Comparison of ENCODE assay signal across 1 cellular context in the genomic region with DNA sequence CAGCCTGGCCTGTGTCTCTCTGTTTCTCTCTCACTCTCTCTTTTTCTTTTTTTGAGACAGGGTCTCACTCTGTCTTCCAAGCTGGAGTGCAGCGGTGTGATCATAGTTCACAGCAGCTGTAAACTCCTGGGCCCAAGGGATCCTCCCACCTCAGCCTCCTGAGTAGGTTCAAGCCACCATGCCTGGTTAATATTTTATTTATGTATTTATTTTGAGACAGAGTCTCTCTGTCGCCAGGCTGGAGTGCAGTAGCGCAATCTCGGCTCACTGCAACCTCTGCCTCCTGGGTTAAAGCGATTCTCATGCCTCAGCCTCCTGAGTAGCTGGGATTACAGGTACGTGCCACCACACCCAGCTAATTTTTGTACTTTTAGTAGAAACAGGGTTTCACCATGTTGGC.
TF ChIP-seq lines count a peak whose summit lies in the region.
"Not testable (repeated sequence)": the region's sequence is repeated elsewhere in the genome, so short reads cannot be mapped to it uniquely, and the experiment has no call there.

No MANE protein-coding gene starts in this region.

TF ChIP-seq in HepG2, 621 proteins besides CTCF, POLR2A, EP300 and RAD21 (continued from another document):
- TF ChIP-seq FOXP1 (IDR thresholded peaks at IDR 0.05), result not testable (repeated sequence)
- TF ChIP-seq FOXP1 (CRISPR knock-in tag; IDR thresholded peaks at IDR 0.05) (0 out of 2 replicates have a peak, but pooled peaks have one; percentile 20), KDM2A (CRISPR knock-in tag; IDR thresholded peaks at IDR 0.05; ENCODE audit: borderline replicate concordance, low read depth) (0 out of 2 replicates have a peak, but pooled peaks have one; percentile 32), MTA1 (CRISPR knock-in tag; IDR thresholded peaks at IDR 0.05; ENCODE audit: borderline replicate concordance) (peak; percentile 29; the same call in 1 of the 2 replicates), ZNF724P (CRISPR knock-in tag; IDR thresholded peaks at IDR 0.05; ENCODE audit: borderline replicate concordance) (0 out of 2 replicates have a peak, but pooled peaks have one; percentile 11), ZNF543 (CRISPR knock-in tag; IDR thresholded peaks at IDR 0.05) (0 out of 2 replicates have a peak, but pooled peaks have one; percentile 51), DMAP1 (CRISPR knock-in tag; IDR thresholded peaks at IDR 0.05) (peak; percentile 16; the same call in 1 of the 2 replicates), RCOR2 (CRISPR knock-in tag; IDR thresholded peaks at IDR 0.05) (peak; percentile 72; the same call in 1 of the 2 replicates), ZMYM2 (CRISPR knock-in tag; IDR thresholded peaks at IDR 0.05) (0 out of 2 replicates have a peak, but pooled peaks have one; percentile 25), HNF4A (CRISPR knock-in tag; IDR thresholded peaks at IDR 0.05) (peak; percentile 57)
- TF ChIP-seq, protein P1, sequence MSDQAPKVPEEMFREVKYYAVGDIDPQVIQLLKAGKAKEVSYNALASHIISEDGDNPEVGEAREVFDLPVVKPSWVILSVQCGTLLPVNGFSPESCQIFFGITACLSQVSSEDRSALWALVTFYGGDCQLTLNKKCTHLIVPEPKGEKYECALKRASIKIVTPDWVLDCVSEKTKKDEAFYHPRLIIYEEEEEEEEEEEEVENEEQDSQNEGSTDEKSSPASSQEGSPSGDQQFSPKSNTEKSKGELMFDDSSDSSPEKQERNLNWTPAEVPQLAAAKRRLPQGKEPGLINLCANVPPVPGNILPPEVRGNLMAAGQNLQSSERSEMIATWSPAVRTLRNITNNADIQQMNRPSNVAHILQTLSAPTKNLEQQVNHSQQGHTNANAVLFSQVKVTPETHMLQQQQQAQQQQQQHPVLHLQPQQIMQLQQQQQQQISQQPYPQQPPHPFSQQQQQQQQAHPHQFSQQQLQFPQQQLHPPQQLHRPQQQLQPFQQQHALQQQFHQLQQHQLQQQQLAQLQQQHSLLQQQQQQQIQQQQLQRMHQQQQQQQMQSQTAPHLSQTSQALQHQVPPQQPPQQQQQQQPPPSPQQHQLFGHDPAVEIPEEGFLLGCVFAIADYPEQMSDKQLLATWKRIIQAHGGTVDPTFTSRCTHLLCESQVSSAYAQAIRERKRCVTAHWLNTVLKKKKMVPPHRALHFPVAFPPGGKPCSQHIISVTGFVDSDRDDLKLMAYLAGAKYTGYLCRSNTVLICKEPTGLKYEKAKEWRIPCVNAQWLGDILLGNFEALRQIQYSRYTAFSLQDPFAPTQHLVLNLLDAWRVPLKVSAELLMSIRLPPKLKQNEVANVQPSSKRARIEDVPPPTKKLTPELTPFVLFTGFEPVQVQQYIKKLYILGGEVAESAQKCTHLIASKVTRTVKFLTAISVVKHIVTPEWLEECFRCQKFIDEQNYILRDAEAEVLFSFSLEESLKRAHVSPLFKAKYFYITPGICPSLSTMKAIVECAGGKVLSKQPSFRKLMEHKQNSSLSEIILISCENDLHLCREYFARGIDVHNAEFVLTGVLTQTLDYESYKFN (CRISPR knock-in tag; conservative IDR thresholded peaks at IDR 0.05), result peak; percentile 63; the same call in 1 of the 2 replicates
- TF ChIP-seq, protein P2, sequence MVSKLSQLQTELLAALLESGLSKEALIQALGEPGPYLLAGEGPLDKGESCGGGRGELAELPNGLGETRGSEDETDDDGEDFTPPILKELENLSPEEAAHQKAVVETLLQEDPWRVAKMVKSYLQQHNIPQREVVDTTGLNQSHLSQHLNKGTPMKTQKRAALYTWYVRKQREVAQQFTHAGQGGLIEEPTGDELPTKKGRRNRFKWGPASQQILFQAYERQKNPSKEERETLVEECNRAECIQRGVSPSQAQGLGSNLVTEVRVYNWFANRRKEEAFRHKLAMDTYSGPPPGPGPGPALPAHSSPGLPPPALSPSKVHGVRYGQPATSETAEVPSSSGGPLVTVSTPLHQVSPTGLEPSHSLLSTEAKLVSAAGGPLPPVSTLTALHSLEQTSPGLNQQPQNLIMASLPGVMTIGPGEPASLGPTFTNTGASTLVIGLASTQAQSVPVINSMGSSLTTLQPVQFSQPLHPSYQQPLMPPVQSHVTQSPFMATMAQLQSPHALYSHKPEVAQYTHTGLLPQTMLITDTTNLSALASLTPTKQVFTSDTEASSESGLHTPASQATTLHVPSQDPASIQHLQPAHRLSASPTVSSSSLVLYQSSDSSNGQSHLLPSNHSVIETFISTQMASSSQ (IDR thresholded peaks at IDR 0.05; ENCODE audit: low read depth), result not testable (repeated sequence)
- TF ChIP-seq, protein P2 (CRISPR knock-in tag; IDR thresholded peaks at IDR 0.05; ENCODE audit: borderline replicate concordance), result peak; percentile 81
- TF ChIP-seq, protein P3, sequence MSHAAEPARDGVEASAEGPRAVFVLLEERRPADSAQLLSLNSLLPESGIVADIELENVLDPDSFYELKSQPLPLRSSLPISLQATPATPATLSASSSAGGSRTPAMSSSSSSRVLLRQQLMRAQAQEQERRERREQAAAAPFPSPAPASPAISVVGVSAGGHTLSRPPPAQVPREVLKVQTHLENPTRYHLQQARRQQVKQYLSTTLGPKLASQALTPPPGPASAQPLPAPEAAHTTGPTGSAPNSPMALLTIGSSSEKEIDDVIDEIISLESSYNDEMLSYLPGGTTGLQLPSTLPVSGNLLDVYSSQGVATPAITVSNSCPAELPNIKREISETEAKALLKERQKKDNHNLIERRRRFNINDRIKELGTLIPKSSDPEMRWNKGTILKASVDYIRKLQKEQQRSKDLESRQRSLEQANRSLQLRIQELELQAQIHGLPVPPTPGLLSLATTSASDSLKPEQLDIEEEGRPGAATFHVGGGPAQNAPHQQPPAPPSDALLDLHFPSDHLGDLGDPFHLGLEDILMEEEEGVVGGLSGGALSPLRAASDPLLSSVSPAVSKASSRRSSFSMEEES (CRISPR knock-in tag; IDR thresholded peaks at IDR 0.05), result 0 out of 2 replicates have a peak, but pooled peaks have one; percentile 13
- TF ChIP-seq, protein P4, sequence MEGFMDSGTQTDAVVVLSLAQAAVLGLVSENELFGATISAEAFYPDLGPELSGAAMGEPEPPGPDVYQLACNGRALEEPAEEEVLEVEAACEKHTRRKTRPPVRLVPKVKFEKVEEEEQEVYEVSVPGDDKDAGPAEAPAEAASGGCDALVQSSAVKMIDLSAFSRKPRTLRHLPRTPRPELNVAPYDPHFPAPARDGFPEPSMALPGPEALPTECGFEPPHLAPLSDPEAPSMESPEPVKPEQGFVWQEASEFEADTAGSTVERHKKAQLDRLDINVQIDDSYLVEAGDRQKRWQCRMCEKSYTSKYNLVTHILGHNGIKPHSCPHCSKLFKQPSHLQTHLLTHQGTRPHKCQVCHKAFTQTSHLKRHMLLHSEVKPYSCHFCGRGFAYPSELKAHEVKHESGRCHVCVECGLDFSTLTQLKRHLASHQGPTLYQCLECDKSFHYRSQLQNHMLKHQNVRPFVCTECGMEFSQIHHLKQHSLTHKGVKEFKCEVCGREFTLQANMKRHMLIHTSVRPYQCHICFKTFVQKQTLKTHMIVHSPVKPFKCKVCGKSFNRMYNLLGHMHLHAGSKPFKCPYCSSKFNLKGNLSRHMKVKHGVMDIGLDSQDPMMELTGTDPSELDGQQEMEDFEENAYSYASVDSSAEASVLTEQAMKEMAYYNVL (CRISPR knock-in tag; IDR thresholded peaks at IDR 0.05; ENCODE audit: borderline replicate concordance), result 0 out of 2 replicates have a peak, but pooled peaks have one; percentile 34
- TF ChIP-seq, protein P5, sequence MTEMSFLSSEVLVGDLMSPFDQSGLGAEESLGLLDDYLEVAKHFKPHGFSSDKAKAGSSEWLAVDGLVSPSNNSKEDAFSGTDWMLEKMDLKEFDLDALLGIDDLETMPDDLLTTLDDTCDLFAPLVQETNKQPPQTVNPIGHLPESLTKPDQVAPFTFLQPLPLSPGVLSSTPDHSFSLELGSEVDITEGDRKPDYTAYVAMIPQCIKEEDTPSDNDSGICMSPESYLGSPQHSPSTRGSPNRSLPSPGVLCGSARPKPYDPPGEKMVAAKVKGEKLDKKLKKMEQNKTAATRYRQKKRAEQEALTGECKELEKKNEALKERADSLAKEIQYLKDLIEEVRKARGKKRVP (CRISPR knock-in tag; IDR thresholded peaks at IDR 0.05), result 0 out of 4 replicates have a peak, but pooled peaks of 1 of the 2 experiments have one; percentile 28
